Comparison of ENCODE assay signal across 22 cellular contexts in the genomic region with DNA sequence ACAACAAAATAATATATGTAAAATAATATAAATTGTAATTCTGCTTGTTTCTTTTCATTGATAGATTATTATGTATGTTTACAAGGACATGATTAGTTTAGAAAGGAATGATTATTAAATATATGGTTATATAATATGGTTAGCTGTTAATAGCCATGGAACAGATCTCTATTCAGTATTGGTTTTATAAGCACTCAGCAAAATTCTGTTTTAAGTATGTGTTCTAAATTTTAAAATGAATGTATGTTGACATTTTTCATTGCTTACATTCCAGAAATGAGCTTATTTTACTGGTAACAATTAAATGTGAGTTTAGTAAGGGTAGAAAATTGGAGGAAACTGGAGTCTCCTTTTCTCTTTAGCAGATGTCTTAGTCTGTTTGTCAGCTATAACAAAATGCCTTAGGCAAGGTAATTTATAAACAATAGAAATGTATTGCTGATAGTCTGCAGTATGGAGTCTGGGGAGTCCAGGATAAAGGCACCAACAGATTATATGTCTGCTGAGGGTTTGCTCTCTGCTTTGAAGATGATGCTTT. TPM values are rescaled to one million over a fixed set of nuclear protein-coding genes. Genes with fewer than 3 reads are reported as not detected.
DNase-seq lines count a peak whose midpoint lies in the region; ATAC-seq and TF ChIP-seq lines count a peak whose summit lies in the region.
"Had no signal": no experiment of that assay in that cellular context is flagged by ENCODE, and none has a peak within 500 bp of the region (broad histone marks: within the 10 kb centered on the region; RNA-seq: fewer than 3 reads in every experiment).

No MANE protein-coding gene starts in this region.

- H3K79me2 ChIP-seq in Karpas-422 (ENCODE audit: low read length) (peaks cover 96% of the 10 kb centered on the region), osteoblast (ENCODE audit: insufficient read depth, low read length) (peaks cover 98% of the 10 kb centered on the region)

- H3K36me3 ChIP-seq in Karpas-422 (ENCODE audit: insufficient read depth, low read length), result no peaks in the 10 kb centered on the region
- peaks cover 20% of the 10 kb centered on the region for H3K36me3 ChIP-seq in endodermal cell (ENCODE audit: control insufficient read depth, insufficient read depth, low read length)
- H3K36me3 ChIP-seq in osteoblast (ENCODE audit: insufficient read depth, low read length), result peaks cover 4% of the 10 kb centered on the region
- H3K36me3 ChIP-seq: neutrophil, uterus had no signal

- peak overlapping the region; percentile 37 for H3K27ac Mint-ChIP-seq in activated CD8-positive, alpha-beta T cell treated with anti-CD3 and anti-CD28 coated beads for 36 hours
- H3K27ac Mint-ChIP-seq in activated CD8-positive, alpha-beta T cell treated with anti-CD3 and anti-CD28 coated beads, Interleukin-2, amount 10 ng/mL, durations not matched to agents 7 days and 5 days, result no peak overlapping the region
- H3K27ac Mint-ChIP-seq in endodermal cell, result no peak overlapping the region
- H3K27ac Mint-ChIP-seq: activated B cell treated with CpG ODN at 0.5 μM for 24 hours; activated CD4-positive, alpha-beta memory T cell treated with anti-CD3 and anti-CD28 coated beads for 36 hours had no signal

- H3K4me2 ChIP-seq in Karpas-422 (ENCODE audit: low read depth, low read length, poor library complexity, severe bottlenecking) (peak overlapping the region; percentile 6), osteoblast (ENCODE audit: insufficient read depth, low read length) (no peak overlapping the region)

- H3K9me2 ChIP-seq in Karpas-422 (replicated peaks; ENCODE audit: insufficient read depth, low read length), result no peaks in the 10 kb centered on the region

- CTCF ChIA-PET in activated CD8-positive, alpha-beta T cell treated with anti-CD3 and anti-CD28 coated beads for 36 hours (lab: Charles Lee), result interaction anchor here (1.4 to 2.2 kb wide), 2 partner anchors 42 to 215 kb away, joined by 3 to 7 read pairs; no protein-coding TSS in a partner anchor
- CTCF ChIA-PET in activated CD8-positive, alpha-beta T cell treated with anti-CD3 and anti-CD28 coated beads, Interleukin-2, amount 10 ng/mL, durations not matched to agents 7 days and 5 days (lab: Charles Lee), result interaction anchor here (0.8 to 2.0 kb wide), 5 partner anchors 10 to 319 kb away, joined by 3 to 5 read pairs (median 3); no protein-coding TSS in a partner anchor

- H4K20me1 ChIP-seq in Karpas-422 (ENCODE audit: insufficient read depth, low read depth, low read length) (no peaks in the 10 kb centered on the region), osteoblast (ENCODE audit: insufficient read depth, low read length) (peaks cover 74% of the 10 kb centered on the region)

- no peak overlapping the region for H2AFZ ChIP-seq in Karpas-422 (ENCODE audit: low read length)
- no peak overlapping the region for H2AFZ ChIP-seq in osteoblast (ENCODE audit: low read length)

- H3K4me1 ChIP-seq in Karpas-422 (ENCODE audit: low read length), result peaks cover 45% of the 10 kb centered on the region
- no peaks in the 10 kb centered on the region for H3K4me1 ChIP-seq in endodermal cell (ENCODE audit: control insufficient read depth, insufficient read depth, low read length)
- H3K4me1 ChIP-seq in osteoblast (ENCODE audit: insufficient read depth, low read length), result peaks cover 19% of the 10 kb centered on the region

- no peaks in the 10 kb centered on the region for H3K9me3 ChIP-seq in Karpas-422 (ENCODE audit: low read length)
- no peaks in the 10 kb centered on the region for H3K9me3 ChIP-seq in endodermal cell (ENCODE audit: control insufficient read depth, low read length)
- no peaks in the 10 kb centered on the region for H3K9me3 ChIP-seq in osteoblast (ENCODE audit: low read depth, low read length)
- H3K9me3 ChIP-seq: neutrophil, uterus had no signal

- H3K27me3 Mint-ChIP-seq in activated CD8-positive, alpha-beta T cell treated with anti-CD3 and anti-CD28 coated beads for 36 hours, result no peaks in the 10 kb centered on the region
- H3K27me3 Mint-ChIP-seq in activated CD8-positive, alpha-beta T cell treated with anti-CD3 and anti-CD28 coated beads, Interleukin-2, amount 10 ng/mL, durations not matched to agents 7 days and 5 days (ENCODE audit: low read depth), result no peaks in the 10 kb centered on the region
- H3K27me3 Mint-ChIP-seq in endodermal cell (ENCODE audit: insufficient read depth), result no peaks in the 10 kb centered on the region
- H3K27me3 Mint-ChIP-seq: activated B cell treated with CpG ODN at 0.5 μM for 24 hours; activated CD4-positive, alpha-beta memory T cell treated with anti-CD3 and anti-CD28 coated beads for 36 hours; central memory CD8-positive, alpha-beta T cell had no signal

- H3K4me1 Mint-ChIP-seq in activated CD8-positive, alpha-beta T cell treated with anti-CD3 and anti-CD28 coated beads for 36 hours (ENCODE audit: low read depth), result peaks cover 70% of the 10 kb centered on the region
- H3K4me1 Mint-ChIP-seq in activated CD8-positive, alpha-beta T cell treated with anti-CD3 and anti-CD28 coated beads, Interleukin-2, amount 10 ng/mL, durations not matched to agents 7 days and 5 days (ENCODE audit: low read depth), result peaks cover 29% of the 10 kb centered on the region
- H3K4me1 Mint-ChIP-seq in endodermal cell, result peaks cover 13% of the 10 kb centered on the region

- DNase-seq in activated CD8-positive, alpha-beta T cell treated with anti-CD3 and anti-CD28 coated beads for 36 hours, result no peak
- DNase-seq in activated CD8-positive, alpha-beta T cell treated with anti-CD3 and anti-CD28 coated beads, Interleukin-2, amount 10 ng/mL, durations not matched to agents 7 days and 5 days, result no peak
- DNase-seq in Karpas-422 (no peak), endodermal cell (no peak), osteoblast (ENCODE audit: insufficient read length, low spot score, missing footprints) (peak; percentile 32), islet precursor cell (no peak), hepatic stellate cell (ENCODE audit: low spot score) (no peak)
- DNase-seq: activated B cell treated with CpG ODN at 0.5 μM for 24 hours; activated CD4-positive, alpha-beta memory T cell treated with anti-CD3 and anti-CD28 coated beads for 36 hours; activated naive CD4-positive, alpha-beta T cell treated with Interleukin-2 at 50 U/mL for 16 hours; aorta; Calu3; erythroblast; glutamatergic neuron; left ventricle myocardium superior; NCI-H2029 treated with DMSO at 0.1 percent for 48 hours; NCI-H446 treated with DMSO at 0.1 percent for 48 hours; T-helper 9 cell; uterus had no signal

- POLR2A ChIA-PET in activated CD8-positive, alpha-beta T cell treated with anti-CD3 and anti-CD28 coated beads for 36 hours (lab: Charles Lee), result no interaction called here
- POLR2A ChIA-PET in activated CD8-positive, alpha-beta T cell treated with anti-CD3 and anti-CD28 coated beads, Interleukin-2, amount 10 ng/mL, durations not matched to agents 7 days and 5 days (lab: Charles Lee), result no interaction called here

- H3K4me3 Mint-ChIP-seq in activated CD8-positive, alpha-beta T cell treated with anti-CD3 and anti-CD28 coated beads for 36 hours, result no peak overlapping the region
- H3K4me3 Mint-ChIP-seq in activated CD8-positive, alpha-beta T cell treated with anti-CD3 and anti-CD28 coated beads, Interleukin-2, amount 10 ng/mL, durations not matched to agents 7 days and 5 days, result no peak overlapping the region
- H3K4me3 Mint-ChIP-seq in endodermal cell, result no peak overlapping the region
- H3K4me3 Mint-ChIP-seq: activated B cell treated with CpG ODN at 0.5 μM for 24 hours; activated CD4-positive, alpha-beta memory T cell treated with anti-CD3 and anti-CD28 coated beads for 36 hours; central memory CD8-positive, alpha-beta T cell had no signal

- H3K27ac ChIP-seq in Karpas-422 (ENCODE audit: low read length) (peak overlapping the region; percentile 20; the same call in 1 of the 2 replicates), endodermal cell (ENCODE audit: low read depth, low read length) (peak overlapping the region; percentile 8), osteoblast (ENCODE audit: low read depth, low read length) (no peak overlapping the region)
- H3K27ac ChIP-seq: neutrophil, uterus had no signal

- intact Hi-C loops in activated CD8-positive, alpha-beta T cell treated with anti-CD3 and anti-CD28 coated beads for 36 hours (cut with micrococcal nuclease), result no loop called here

- H3K9me3 Mint-ChIP-seq in activated CD8-positive, alpha-beta T cell treated with anti-CD3 and anti-CD28 coated beads for 36 hours, result no peaks in the 10 kb centered on the region
- H3K9me3 Mint-ChIP-seq in activated CD8-positive, alpha-beta T cell treated with anti-CD3 and anti-CD28 coated beads, Interleukin-2, amount 10 ng/mL, durations not matched to agents 7 days and 5 days (ENCODE audit: insufficient read depth), result no peaks in the 10 kb centered on the region
- H3K9me3 Mint-ChIP-seq in endodermal cell, result no peaks in the 10 kb centered on the region
- H3K9me3 Mint-ChIP-seq: activated B cell treated with CpG ODN at 0.5 μM for 24 hours; activated CD4-positive, alpha-beta memory T cell treated with anti-CD3 and anti-CD28 coated beads for 36 hours; central memory CD8-positive, alpha-beta T cell had no signal

- no peak for ATAC-seq in activated CD8-positive, alpha-beta T cell treated with anti-CD3 and anti-CD28 coated beads for 36 hours
- ATAC-seq in activated CD8-positive, alpha-beta T cell treated with anti-CD3 and anti-CD28 coated beads, Interleukin-2, amount 10 ng/mL, durations not matched to agents 7 days and 5 days, result no peak
- no peak for ATAC-seq in HG02884 (IDR thresholded peaks at IDR 0.05; ENCODE audit: unreplicated experiment)

- TF ChIP-seq CTCF in activated CD8-positive, alpha-beta T cell treated with anti-CD3 and anti-CD28 coated beads for 36 hours (IDR thresholded peaks at IDR 0.05), result no peak
- TF ChIP-seq CTCF in endodermal cell (conservative IDR thresholded peaks at IDR 0.05), result no peak
- no peak for TF ChIP-seq CTCF in osteoblast (IDR thresholded peaks at IDR 0.05; ENCODE audit: extremely low read depth, low read depth, low read length)

- H3K27me3 ChIP-seq in Karpas-422 (ENCODE audit: low read length), result no peaks in the 10 kb centered on the region
- no peaks in the 10 kb centered on the region for H3K27me3 ChIP-seq in endodermal cell (ENCODE audit: control insufficient read depth, insufficient read depth, low read length, poor library complexity, severe bottlenecking)
- no peaks in the 10 kb centered on the region for H3K27me3 ChIP-seq in osteoblast (ENCODE audit: insufficient read depth, low read length)
- H3K27me3 ChIP-seq: neutrophil, uterus had no signal

- H3K4me3 ChIP-seq in Karpas-422 (ENCODE audit: low read length) (no peak overlapping the region), endodermal cell (ENCODE audit: low read length) (no peak overlapping the region), osteoblast (ENCODE audit: insufficient read depth, low read length) (no peak overlapping the region)
- H3K4me3 ChIP-seq: uterus had no signal

- H3K9ac ChIP-seq in Karpas-422 (ENCODE audit: low read length) (no peak overlapping the region), endodermal cell (ENCODE audit: extremely low read depth, low read length, poor library complexity, severe bottlenecking) (no peak overlapping the region)

- H3K36me3 Mint-ChIP-seq in activated CD8-positive, alpha-beta T cell treated with anti-CD3 and anti-CD28 coated beads for 36 hours (ENCODE audit: low read depth), result peaks cover 32% of the 10 kb centered on the region
- H3K36me3 Mint-ChIP-seq in activated CD8-positive, alpha-beta T cell treated with anti-CD3 and anti-CD28 coated beads, Interleukin-2, amount 10 ng/mL, durations not matched to agents 7 days and 5 days (ENCODE audit: low read depth), result peaks cover 12% of the 10 kb centered on the region
- peaks cover 12% of the 10 kb centered on the region for H3K36me3 Mint-ChIP-seq in endodermal cell (ENCODE audit: low read depth)

RNA-seq across cellular contexts. Expression of gene NFAT5, which starts 45.4 kb away (rescaled TPM):
- total RNA-seq in activated CD8-positive, alpha-beta T cell treated with anti-CD3 and anti-CD28 coated beads for 36 hours, result 10 to 100 TPM; 36.0 to 37.8 TPM
- total RNA-seq in activated CD8-positive, alpha-beta T cell treated with anti-CD3 and anti-CD28 coated beads, Interleukin-2, amount 10 ng/mL, durations not matched to agents 7 days and 5 days, result 10 to 100 TPM; 16.8 to 17.5 TPM
- total RNA-seq in Karpas-422 (2014; rRNA removed; shearing (Covaris generic); ENCODE audit: low replicate concordance), result 10.1 and 41.6 TPM in 2 replicates
- total RNA-seq in endodermal cell, result 10 to 100 TPM; 38.8 to 40.3 TPM
- polyA plus RNA-seq in endodermal cell (2013, experiment 1 of 2), result 16.0 TPM
- polyA plus RNA-seq in endodermal cell (2013, experiment 2 of 2), result 18.5 TPM
- total RNA-seq in osteoblast, result 29.3 and 41.8 TPM in 2 replicates
